ENCODE assay signal across 13 cellular contexts in the genomic region with DNA sequence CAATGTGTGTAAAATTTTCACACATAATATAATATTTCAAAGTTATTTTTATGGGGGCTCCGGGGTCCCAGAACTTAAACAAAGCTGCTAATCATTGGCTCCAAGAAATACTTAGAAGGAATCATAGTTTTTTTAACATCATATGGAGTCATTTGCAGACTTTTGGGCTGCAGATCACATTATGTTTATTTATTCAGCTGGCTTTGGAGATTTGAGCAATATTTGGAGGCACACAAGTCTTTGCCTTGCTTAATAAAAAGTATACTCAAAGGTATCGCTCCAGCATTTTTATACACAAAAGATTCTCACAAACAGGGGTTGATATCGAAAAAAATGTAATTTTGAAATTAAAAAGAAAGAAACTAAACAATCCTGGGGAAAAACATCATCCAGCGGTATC.
DNase-seq lines count a peak whose midpoint lies in the region; ATAC-seq, FAIRE-seq and TF ChIP-seq lines count a peak whose summit lies in the region.
"Had no signal": no experiment of that assay in that cellular context is flagged by ENCODE, and none has a peak within 500 bp of the region (broad histone marks: within the 10 kb centered on the region; RNA-seq: fewer than 3 reads in every experiment).

No MANE protein-coding gene starts in this region.

- H2BK15ac ChIP-seq in IMR-90 (ENCODE audit: low read depth, low read length), result no peak overlapping the region

- H3K36me3 ChIP-seq in IMR-90 (ENCODE audit: control insufficient read depth, insufficient read depth, low read length), result no peaks in the 10 kb centered on the region
- no peaks in the 10 kb centered on the region for H3K36me3 ChIP-seq in astrocyte (ENCODE audit: insufficient read depth, low read length)
- no peaks in the 10 kb centered on the region for H3K36me3 ChIP-seq in right lobe of liver
- H3K36me3 ChIP-seq: BE2C had no signal

- H3K4me3 Mint-ChIP-seq in astrocyte (ENCODE audit: unreplicated experiment), result no peak overlapping the region

- no peak overlapping the region for H2AK5ac ChIP-seq in IMR-90 (ENCODE audit: low read depth, low read length)

- H4K5ac ChIP-seq in IMR-90 (ENCODE audit: low read depth, low read length), result no peak overlapping the region

- H3K4me1 Mint-ChIP-seq in astrocyte (ENCODE audit: low read depth, unreplicated experiment), result peaks cover 6% of the 10 kb centered on the region

- peaks cover 1% of the 10 kb centered on the region for H3K36me3 Mint-ChIP-seq in astrocyte (ENCODE audit: low read depth, unreplicated experiment)

- H3K18ac ChIP-seq in IMR-90 (ENCODE audit: low read depth, low read length), result no peak overlapping the region

- no peak overlapping the region for H3K14ac ChIP-seq in IMR-90 (replicated peaks; ENCODE audit: low read depth, low read length)

- H3K27ac ChIP-seq in IMR-90 (ENCODE audit: insufficient read depth, low read length) (no peak overlapping the region), astrocyte (ENCODE audit: low read depth, low read length) (no peak overlapping the region), right lobe of liver (no peak overlapping the region)
- H3K27ac ChIP-seq: A549, RWPE1 had no signal

- H3K27ac Mint-ChIP-seq in astrocyte (ENCODE audit: unreplicated experiment), result no peak overlapping the region

- H3K79me2 ChIP-seq in astrocyte (ENCODE audit: insufficient read depth, low read length), result no peaks in the 10 kb centered on the region

- H3K4me3 ChIP-seq in IMR-90 (ENCODE audit: insufficient read depth, low read depth, low read length), result no peak overlapping the region
- no peak overlapping the region for H3K4me3 ChIP-seq in astrocyte (ENCODE audit: insufficient read depth, low read depth, low read length)
- H3K4me3 ChIP-seq in right lobe of liver, result no peak overlapping the region
- H3K4me3 ChIP-seq: A549 had no signal

- POLR2A ChIA-PET in IMR-90 (lab: Charles Lee; ENCODE audit: unreplicated experiment), result no interaction called here

- H3K9me3 ChIP-seq in IMR-90 (ENCODE audit: control insufficient read depth, insufficient read depth, low read length) (no peaks in the 10 kb centered on the region), astrocyte (ENCODE audit: insufficient read depth, low read depth, low read length) (no peaks in the 10 kb centered on the region), right lobe of liver (no peaks in the 10 kb centered on the region)
- H3K9me3 ChIP-seq: A549, BE2C had no signal

- H3K4me1 ChIP-seq in IMR-90 (ENCODE audit: control insufficient read depth, insufficient read depth, low read length) (no peaks in the 10 kb centered on the region; the same call in 1 of the 2 replicates), astrocyte (ENCODE audit: insufficient read depth, low read length) (no peaks in the 10 kb centered on the region), right lobe of liver (no peaks in the 10 kb centered on the region)
- H3K4me1 ChIP-seq: A549 had no signal

- no peaks in the 10 kb centered on the region for H3K9me1 ChIP-seq in IMR-90 (ENCODE audit: insufficient read depth, low read length)

- peaks cover under 1% of the 10 kb centered on the region for H3K27me3 Mint-ChIP-seq in astrocyte (ENCODE audit: low read depth, unreplicated experiment)

- TF ChIP-seq CTCF in IMR-90 (conservative IDR thresholded peaks at IDR 0.05; ENCODE audit: low read depth, low read length), result no peak
- TF ChIP-seq CTCF in astrocyte (IDR thresholded peaks at IDR 0.05; ENCODE audit: insufficient read depth, low read depth, low read length), result no peak
- TF ChIP-seq CTCF in right lobe of liver (IDR thresholded peaks at IDR 0.05), result no peak

- H4K8ac ChIP-seq in IMR-90 (ENCODE audit: low read depth in 2 of 2, low read length in 2 of 2), result no peak overlapping the region

- BruUV-seq in IMR-90 (replicated peaks; lab: Mats Ljungman, UMichigan), result no TSS peak

- CTCF ChIA-PET in IMR-90 (lab: Yijun Ruan, JAX), result interaction anchor here (0.5 kb wide), 1 partner anchor 335 kb away, joined by 3 read pairs; no protein-coding TSS in a partner anchor

- dilution Hi-C loops in IMR-90 (cut with HindIII; ENCODE audit: low sequenced_read_pairs, unreplicated experiment), result no loop called here

- H3K9ac ChIP-seq in IMR-90 (ENCODE audit: low read depth, low read length), result no peak overlapping the region
- no peak overlapping the region for H3K9ac ChIP-seq in astrocyte (ENCODE audit: low read length)

- no peak overlapping the region for H2BK20ac ChIP-seq in IMR-90 (ENCODE audit: low read depth, low read length)

- no peak for FAIRE-seq in astrocyte (lab: Jason Lieb, UNC)
- FAIRE-seq: A549 had no signal

- H2BK5ac ChIP-seq in IMR-90 (ENCODE audit: low read depth, low read length, poor library complexity, severe bottlenecking), result no peak overlapping the region

- TF ChIP-seq RAD21 in IMR-90 (IDR thresholded peaks at IDR 0.05; ENCODE audit: low read length), result no peak

- TF ChIP-seq POLR2A in IMR-90 (IDR thresholded peaks at IDR 0.05; ENCODE audit: low read depth, low read length) (no peak), right lobe of liver (IDR thresholded peaks at IDR 0.05) (no peak)

- H2AFZ ChIP-seq in IMR-90 (replicated peaks; ENCODE audit: low read length, poor library complexity) (no peak overlapping the region), astrocyte (ENCODE audit: low read depth, low read length) (no peak overlapping the region)

- no peak overlapping the region for H2BK120ac ChIP-seq in IMR-90 (ENCODE audit: low read depth, low read length)

- H4K20me1 ChIP-seq in IMR-90 (ENCODE audit: insufficient read depth, low read length) (no peaks in the 10 kb centered on the region), astrocyte (ENCODE audit: insufficient read depth, low read length) (no peaks in the 10 kb centered on the region)

- intact Hi-C loops in IMR-90 (cut with micrococcal nuclease), result no loop called here
- intact Hi-C loops in sciatic nerve (cut with DNase I), result no loop called here
- intact Hi-C loops in right lobe of liver (cut with DNase I), result no loop called here

- H3K56ac ChIP-seq in IMR-90 (ENCODE audit: extremely low read depth, insufficient read depth, low read length), result no peak overlapping the region

- no peak overlapping the region for H2AK9ac ChIP-seq in IMR-90 (replicated peaks; ENCODE audit: low read depth, low read length, poor library complexity)

- WGBS in IMR-90 (ENCODE audit: extremely low coverage in 2 of 2, insufficient read length in 1 of 2), 2 experiments, result no CpG with 5 or more reads among the region's 4 CpGs
- 62% methylated on average over 4 of the region's 4 CpGs for whole genome bisulfite sequencing in right lobe of liver (ENCODE audit: insufficient coverage, low coverage, low lambda C conversion rate, missing lambda C conversion rate)

- no peaks in the 10 kb centered on the region for H3K9me3 Mint-ChIP-seq in astrocyte (ENCODE audit: unreplicated experiment)

- no peak overlapping the region for H3K4me2 ChIP-seq in IMR-90 (ENCODE audit: low read depth, low read length)
- no peak overlapping the region for H3K4me2 ChIP-seq in astrocyte (ENCODE audit: low read length)
- H3K4me2 ChIP-seq: A549 had no signal

- H3K4ac ChIP-seq in IMR-90 (ENCODE audit: low read depth, low read length), result no peak overlapping the region

- peak; percentile 68 for DNase-seq in IMR-90
- peak; percentile 30 for DNase-seq in astrocyte (ENCODE audit: low read depth)
- DNase-seq in fibroblast of peridontal ligament (ENCODE audit: extremely low read depth), result peak; percentile 60
- no peak for DNase-seq in sciatic nerve (ENCODE audit: low spot score)
- DNase-seq in NCI-H446 (lab: John Stamatoyannopoulos, UW), result no peak
- no peak for DNase-seq in right lobe of liver
- DNase-seq: BE2C, NCI-H187 treated with DMSO at 0.1 percent for 48 hours, NCI-H2107, SIG-M5 had no signal

- no peaks in the 10 kb centered on the region for H3K27me3 ChIP-seq in IMR-90 (ENCODE audit: control insufficient read depth, insufficient read depth, low read length)
- no peaks in the 10 kb centered on the region for H3K27me3 ChIP-seq in astrocyte (ENCODE audit: insufficient read depth, low read length)
- H3K27me3 ChIP-seq in right lobe of liver, result no peaks in the 10 kb centered on the region
- H3K27me3 ChIP-seq: BE2C had no signal

- no peaks in the 10 kb centered on the region for H3K79me1 ChIP-seq in IMR-90 (ENCODE audit: low read depth in 1 of 2, low read length in 2 of 2)

- in situ Hi-C loops in IMR-90 (cut with MboI; ENCODE audit: low sequenced_read_pairs), result no loop called here

- ATAC-seq in IMR-90 (ENCODE audit: low read depth) (peak; percentile 42), sciatic nerve (peak; percentile 68), SK-N-SH treated with all-trans-retinoic acid at 6 μM for 48 hours (no peak), right lobe of liver (no peak)
- ATAC-seq: A549 had no signal

- no peak overlapping the region for H4K91ac ChIP-seq in IMR-90 (ENCODE audit: insufficient read depth, low read depth, low read length)

- H3K23ac ChIP-seq in IMR-90 (ENCODE audit: low read depth, low read length), result no peak overlapping the region

TF ChIP-seq in IMR-90, 13 proteins besides CTCF, POLR2A, EP300 and RAD21:
- no peak for TF ChIP-seq MXI1 (IDR thresholded peaks at IDR 0.05; ENCODE audit: borderline replicate concordance, low read depth, low read length)

TF ChIP-seq in SK-N-SH treated with all-trans-retinoic acid at 6 μM for 48 hours, 23 proteins besides CTCF, POLR2A, EP300 and RAD21:
- no peak for TF ChIP-seq SNAI2 (CRISPR knock-in tag; IDR thresholded peaks at IDR 0.05)

Comparison
In these comparisons a context has a peak if more than half of its experiments do, and no peak if none do; other contexts are left out.
1. ATAC-seq: peak in IMR-90 (single experiment) and sciatic nerve (single experiment); none in SK-N-SH treated with all-trans-retinoic acid at 6 μM for 48 hours (single experiment) and right lobe of liver (0 of 4).
2. DNase-seq: peak in IMR-90 (single experiment), astrocyte (single experiment) and fibroblast of peridontal ligament (single experiment); none in sciatic nerve (single experiment), NCI-H446 (0 of 2) and right lobe of liver (0 of 3).